15 cellular contexts compared by ENCODE assay signal in genomic region chr13:32594339-32594738, GRCh38. TPM values are rescaled to one million over a fixed set of nuclear protein-coding genes. Genes with fewer than 3 reads are reported as not detected.
DNase-seq lines count a peak whose midpoint lies in the region; TF ChIP-seq lines count a peak whose summit lies in the region.
"Had no signal": no experiment of that assay in that cellular context is flagged by ENCODE, and none has a peak within 500 bp of the region (broad histone marks: within the 10 kb centered on the region; RNA-seq: fewer than 3 reads in every experiment).

No MANE protein-coding gene starts in this region.

- peaks cover 2% of the 10 kb centered on the region for H3K36me3 Mint-ChIP-seq in activated CD4-positive, alpha-beta memory T cell treated with anti-CD3 and anti-CD28 coated beads for 36 hours

- H3K27me3 Mint-ChIP-seq in activated CD4-positive, alpha-beta memory T cell treated with anti-CD3 and anti-CD28 coated beads for 36 hours: no peaks in the 10 kb centered on the region

- H3K36me3 ChIP-seq in A673 (ENCODE audit: insufficient read depth, low read length, poor library complexity, severe bottlenecking) (no peaks in the 10 kb centered on the region), neuronal stem cell (replicated peaks in 1 of 2; ENCODE audit: control insufficient read depth in 2 of 2, insufficient read depth in 2 of 2, low read length in 2 of 2) (peaks cover 0 to 5% of the 10 kb centered on the region in 2 donors)

- H2AK5ac ChIP-seq in neuronal stem cell (ENCODE audit: low read depth, low read length): no peak overlapping the region

- H4K91ac ChIP-seq in neuronal stem cell (ENCODE audit: low read depth, low read length, poor library complexity): no peak overlapping the region

- no peak overlapping the region for H3K4me2 ChIP-seq in neuronal stem cell (ENCODE audit: insufficient read depth, low read length, poor library complexity, severe bottlenecking)

- TF ChIP-seq CTCF in A673 (conservative IDR thresholded peaks at IDR 0.05; ENCODE audit: low read depth, low read length) (no peak), fibroblast of mammary gland (conservative IDR thresholded peaks at IDR 0.05; ENCODE audit: control insufficient read depth, insufficient read depth, low read depth, low read length) (no peak)

- H3K4me3 Mint-ChIP-seq in activated CD4-positive, alpha-beta memory T cell treated with anti-CD3 and anti-CD28 coated beads for 36 hours: no peak overlapping the region

- CTCF ChIA-PET in A673 (lab: Charles Lee) (no interaction called here), HEK293T (lab: Yijun Ruan, JAX) (interaction anchor here (0.6 kb wide), 1 partner anchor 1922 kb away, joined by 3 read pairs; no protein-coding TSS in a partner anchor)
- CTCF ChIA-PET in activated CD4-positive, alpha-beta memory T cell treated with anti-CD3 and anti-CD28 coated beads for 36 hours (lab: Charles Lee): interaction anchor here (1.5 kb wide), 1 partner anchor 45 kb away, joined by 8 read pairs; no protein-coding TSS in a partner anchor

- H3K18ac ChIP-seq in neuronal stem cell (ENCODE audit: low read length): no peak overlapping the region

- H3K23ac ChIP-seq in neuronal stem cell (ENCODE audit: low read depth, low read length, poor library complexity): no peak overlapping the region

- no peak overlapping the region for H3K4ac ChIP-seq in neuronal stem cell (ENCODE audit: low read length)

- H4K8ac ChIP-seq in neuronal stem cell (ENCODE audit: low read depth, low read length): no peak overlapping the region

- H3K27ac ChIP-seq in A673 (ENCODE audit: low read depth, low read length, poor library complexity, severe bottlenecking): no peak overlapping the region
- H3K27ac ChIP-seq in neuronal stem cell (replicated peaks; ENCODE audit: low read length): no peak overlapping the region
- H3K27ac ChIP-seq: 22Rv1 had no signal

- H3K4me3 ChIP-seq in A673 (ENCODE audit: low read depth, low read length, poor library complexity, severe bottlenecking) (no peak overlapping the region), fibroblast of mammary gland (ENCODE audit: control insufficient read depth, low read depth, low read length) (no peak overlapping the region), neuronal stem cell (ENCODE audit: low read length in 2 of 2) (no peak overlapping the region)

- no peak overlapping the region for H3K9ac ChIP-seq in neuronal stem cell (ENCODE audit: low read depth, low read length, poor library complexity)

- no peaks in the 10 kb centered on the region for H3K79me1 ChIP-seq in neuronal stem cell (ENCODE audit: low read depth, low read length)

- H3K9me3 Mint-ChIP-seq in activated CD4-positive, alpha-beta memory T cell treated with anti-CD3 and anti-CD28 coated beads for 36 hours: no peaks in the 10 kb centered on the region

- peaks cover 55% of the 10 kb centered on the region for H3K4me1 Mint-ChIP-seq in activated CD4-positive, alpha-beta memory T cell treated with anti-CD3 and anti-CD28 coated beads for 36 hours (ENCODE audit: low read depth)

- H3K14ac ChIP-seq in neuronal stem cell (ENCODE audit: low read length): no peak overlapping the region

- H3K9me3 ChIP-seq in A673 (ENCODE audit: low read depth, low read length, poor library complexity, severe bottlenecking): peaks cover 13% of the 10 kb centered on the region
- H3K9me3 ChIP-seq in neuronal stem cell (replicated peaks in 1 of 2; ENCODE audit: control insufficient read depth in 2 of 2, insufficient read depth in 1 of 2, low read depth in 1 of 2, low read length in 2 of 2): peaks cover 0 to 3% of the 10 kb centered on the region in 2 donors

- H2BK15ac ChIP-seq in neuronal stem cell (ENCODE audit: low read length): no peak overlapping the region

- H3K4me1 ChIP-seq in A673 (ENCODE audit: insufficient read depth, low read length, poor library complexity, severe bottlenecking) (peaks cover 21% of the 10 kb centered on the region), neuronal stem cell (ENCODE audit: control insufficient read depth in 2 of 2, insufficient read depth in 1 of 2, low read depth in 1 of 2, low read length in 2 of 2) (peaks cover 3 to 6% of the 10 kb centered on the region in 2 donors)

- H2AFZ ChIP-seq in neuronal stem cell (ENCODE audit: low read length): no peak overlapping the region

- POLR2A ChIA-PET in A673 (lab: Charles Lee; ENCODE audit: low non-redundant PET): no interaction called here
- POLR2A ChIA-PET in HEK293T (lab: Yijun Ruan, JAX): no interaction called here
- POLR2A ChIA-PET in activated CD4-positive, alpha-beta memory T cell treated with anti-CD3 and anti-CD28 coated beads for 36 hours (lab: Charles Lee): no interaction called here

- H2BK12ac ChIP-seq in neuronal stem cell (ENCODE audit: low read length): no peak overlapping the region

- intact Hi-C loops in A673 (cut with micrococcal nuclease; ENCODE audit: unreplicated experiment) (no loop called here), posterior cingulate gyrus (cut with DNase I) (no loop called here)
- intact Hi-C loops in activated CD4-positive, alpha-beta memory T cell treated with anti-CD3 and anti-CD28 coated beads for 36 hours (cut with micrococcal nuclease): no loop called here

- no peak overlapping the region for H3K27ac Mint-ChIP-seq in activated CD4-positive, alpha-beta memory T cell treated with anti-CD3 and anti-CD28 coated beads for 36 hours

- no TSS peak for BruUV-seq in A673 (replicated peaks; lab: Mats Ljungman, UMichigan)

- H2BK120ac ChIP-seq in neuronal stem cell (ENCODE audit: low read depth, low read length): no peak overlapping the region

- no peaks in the 10 kb centered on the region for H3K27me3 ChIP-seq in A673 (replicated peaks; ENCODE audit: insufficient read depth, low read depth, low read length, poor library complexity)
- H3K27me3 ChIP-seq in neuronal stem cell (ENCODE audit: control insufficient read depth in 3 of 3, insufficient read depth in 3 of 3, low read depth in 1 of 3, low read length in 3 of 3): no peaks in the 10 kb centered on the region

- H2BK5ac ChIP-seq in neuronal stem cell (ENCODE audit: low read length): no peak overlapping the region

- DNase-seq in A673 (ENCODE audit: low spot score) (peak; percentile 24), HCEC 1CT (peak; percentile 54), RPMI7951 (ENCODE audit: low read depth) (peak; percentile 31), fibroblast of mammary gland (ENCODE audit: low read depth) (peak; percentile 57), HEK293T (ENCODE audit: extremely low spot score) (no peak), neuronal stem cell (ENCODE audit: low spot score) (no peak), posterior cingulate gyrus (no peak)
- no peak for DNase-seq in activated CD4-positive, alpha-beta memory T cell treated with anti-CD3 and anti-CD28 coated beads for 36 hours
- DNase-seq: C1 segment of cervical spinal cord; Kasumi-1; NCI-H1436 treated with DMSO at 0.1 percent for 48 hours; NCI-H2227 treated with DMSO at 0.1 percent for 48 hours; NK-92 treated with Interleukin-12 subunit alpha and Interleukin-12 subunit beta, amount 100 ng/mL, for 24 hours; OCI-M1 had no signal

TF ChIP-seq in HEK293T, 16 proteins besides CTCF, POLR2A, EP300 and RAD21:
- TF ChIP-seq L3MBTL2 (conservative IDR thresholded peaks at IDR 0.05): no peak
- TF ChIP-seq NFRKB (IDR thresholded peaks at IDR 0.05): no peak

RNA-seq across cellular contexts. Expression of gene PDS5B, which starts 8.1 kb away (rescaled TPM):
- total RNA-seq in A673 (2021): 94.7 and 95.5 TPM in 2 replicates
- total RNA-seq in RPMI7951 (2014; rRNA removed; shearing (Covaris generic)): 13.9 and 16.3 TPM in 2 replicates
- total RNA-seq in activated CD4-positive, alpha-beta memory T cell treated with anti-CD3 and anti-CD28 coated beads for 36 hours: 10 to 100 TPM; 59.4 to 61.7 TPM
- polyA plus RNA-seq in neuronal stem cell (2013, experiment 1 of 2): 56.8 TPM
- 59.9 TPM for polyA plus RNA-seq in neuronal stem cell (2013, experiment 2 of 2)

RNA-seq across cellular contexts. Expression of gene N4BP2L2, which starts 55.7 kb away (rescaled TPM):
- total RNA-seq in A673 (2021): 96.8 and 113 TPM in 2 replicates
- total RNA-seq in RPMI7951 (2014; rRNA removed; shearing (Covaris generic)): 46.2 and 68.8 TPM in 2 replicates
- 100 to 1,000 TPM in 1 of 2 experiments, 10 to 100 TPM in 1; 86.6 to 102 TPM for total RNA-seq in activated CD4-positive, alpha-beta memory T cell treated with anti-CD3 and anti-CD28 coated beads for 36 hours
- polyA plus RNA-seq in neuronal stem cell (2013, experiment 1 of 2): 65.2 TPM
- 67.8 TPM for polyA plus RNA-seq in neuronal stem cell (2013, experiment 2 of 2)

Comparison
In these comparisons a context has a peak if more than half of its experiments do, and no peak if none do; other contexts are left out.
1. DNase-seq: peak in A673 (single experiment), HCEC 1CT (single experiment), RPMI7951 (single experiment) and fibroblast of mammary gland (single experiment); none in HEK293T (single experiment), activated CD4-positive, alpha-beta memory T cell treated with anti-CD3 and anti-CD28 coated beads for 36 hours (single experiment), neuronal stem cell (single experiment) and posterior cingulate gyrus (0 of 10).